In genomic region chr1:21247892-21248715, GRCh38 we compare ENCODE assay signal across 1 cellular context.
TF ChIP-seq lines count a peak whose summit lies in the region.

No MANE protein-coding gene starts in this region.

TF ChIP-seq in HepG2, 621 proteins besides CTCF, POLR2A, EP300 and RAD21 (continued from another document):
- peak; percentile 70 for TF ChIP-seq HNF1A (IDR thresholded peaks at IDR 0.05; ENCODE audit: low read depth)
- TF ChIP-seq HNF1A (CRISPR knock-in tag; IDR thresholded peaks at IDR 0.05; ENCODE audit: borderline replicate concordance), result peak; percentile 70; the same call in 1 of the 2 replicates
- TF ChIP-seq BCL3 (CRISPR knock-in tag; IDR thresholded peaks at IDR 0.05), result no peak
- peak; percentile 34; the same call in 1 of the 2 replicates for TF ChIP-seq NR2F6 (IDR thresholded peaks at IDR 0.05)
- no peak for TF ChIP-seq NR2F6 (CRISPR knock-in tag; IDR thresholded peaks at IDR 0.05)
- TF ChIP-seq ZNF121 (CRISPR knock-in tag; IDR thresholded peaks at IDR 0.05), result peak; percentile 100
